ENCODE assay signal across 9 cellular contexts in genomic region chr16:51818342-51818944, GRCh38.
A peak's percentile ranks its signal among the peaks of the same experiment; 100 is the strongest.
DNase-seq lines count a peak whose midpoint lies in the region; ATAC-seq, FAIRE-seq and TF ChIP-seq lines count a peak whose summit lies in the region.
"Had no signal": no experiment of that assay in that cellular context is flagged by ENCODE, and none has a peak within 500 bp of the region (broad histone marks: within the 10 kb centered on the region; RNA-seq: fewer than 3 reads in every experiment).

No MANE protein-coding gene starts in this region.

- H3K9ac ChIP-seq in OCI-LY1 (ENCODE audit: low read length) = no peak overlapping the region
- H3K9ac ChIP-seq in fibroblast of lung (ENCODE audit: insufficient read depth, low read length) = no peak overlapping the region

- ATAC-seq in GM19324 (IDR thresholded peaks at IDR 0.05; ENCODE audit: low FRiP score, unreplicated experiment) (no peak), HG02981 (IDR thresholded peaks at IDR 0.05; ENCODE audit: unreplicated experiment) (no peak)

- H3K36me3 ChIP-seq in H7 (replicated peaks; ENCODE audit: control insufficient read depth, insufficient read depth, low read length) (no peaks in the 10 kb centered on the region), OCI-LY1 (ENCODE audit: insufficient read depth, low read length) (no peaks in the 10 kb centered on the region), fibroblast of lung (ENCODE audit: control insufficient read depth, insufficient read depth, low read length) (no peaks in the 10 kb centered on the region)
- H3K36me3 ChIP-seq: neutrophil had no signal

- TF ChIP-seq CTCF in D721Med (IDR thresholded peaks at IDR 0.05; ENCODE audit: insufficient read depth, missing control alignments) = peak; percentile 35
- TF ChIP-seq CTCF in OCI-LY1 (IDR thresholded peaks at IDR 0.05; ENCODE audit: low read length) = peak; percentile 63
- TF ChIP-seq CTCF in fibroblast of lung (conservative IDR thresholded peaks at IDR 0.05 in 1 of 2, IDR thresholded peaks at IDR 0.05 in 1 of 2; ENCODE audit: low read depth in 1 of 2, low read length in 2 of 2) = peak; percentile 84 to 94

- no peaks in the 10 kb centered on the region for H3K4me1 ChIP-seq in OCI-LY1 (ENCODE audit: insufficient read depth, low read length, severe bottlenecking)
- peaks cover 3% of the 10 kb centered on the region for H3K4me1 ChIP-seq in fibroblast of lung (ENCODE audit: control insufficient read depth, extremely low read depth, insufficient read depth, low read length)

- H4K20me1 ChIP-seq in OCI-LY1 (ENCODE audit: insufficient read depth, low read length) = no peaks in the 10 kb centered on the region
- H4K20me1 ChIP-seq in fibroblast of lung (ENCODE audit: control insufficient read depth, extremely low read depth, insufficient read depth, low read length) = no peaks in the 10 kb centered on the region

- no peak for DNase-seq in D721Med (ENCODE audit: insufficient read length, low spot score)
- DNase-seq in H7 = peak; percentile 23
- DNase-seq in fibroblast of lung (ENCODE audit: low read depth in 2 of 2) = peak; percentile 18 to 80
- DNase-seq in renal cortical epithelial cell (ENCODE audit: low read depth) = peak; percentile 59
- DNase-seq in NCI-H345 treated with DMSO at 0.1 percent for 48 hours (lab: John Stamatoyannopoulos, UW; ENCODE audit: unreplicated experiment) = no peak

- no peaks in the 10 kb centered on the region for H3K9me3 ChIP-seq in OCI-LY1 (ENCODE audit: low read length)
- H3K9me3 ChIP-seq in fibroblast of lung (ENCODE audit: control insufficient read depth, insufficient read depth, low read depth, low read length) = no peaks in the 10 kb centered on the region
- H3K9me3 ChIP-seq: neutrophil had no signal

- H2AFZ ChIP-seq in OCI-LY1 (ENCODE audit: low read length) (no peak overlapping the region), fibroblast of lung (ENCODE audit: low read length) (peak overlapping the region; percentile 3)

- no peak for FAIRE-seq in D721Med (lab: Jason Lieb, UNC)

- H3K4me2 ChIP-seq in OCI-LY1 (ENCODE audit: low read length) (no peak overlapping the region), fibroblast of lung (ENCODE audit: extremely low read depth, insufficient read depth, low read length) (no peak overlapping the region)

- H3K27ac ChIP-seq in OCI-LY1 (ENCODE audit: low read depth, low read length, poor library complexity, severe bottlenecking) (no peak overlapping the region), fibroblast of lung (ENCODE audit: insufficient read depth, low read length) (no peak overlapping the region)
- H3K27ac ChIP-seq: neutrophil had no signal

- no peaks in the 10 kb centered on the region for H3K9me2 ChIP-seq in OCI-LY1 (ENCODE audit: low read depth, low read length)

- no peaks in the 10 kb centered on the region for H3K27me3 ChIP-seq in H7 (ENCODE audit: control insufficient read depth, insufficient read depth, low read length)
- H3K27me3 ChIP-seq in OCI-LY1 (ENCODE audit: insufficient read depth, low read length) = no peaks in the 10 kb centered on the region
- no peaks in the 10 kb centered on the region for H3K27me3 ChIP-seq in fibroblast of lung (ENCODE audit: control insufficient read depth, insufficient read depth, low read length)
- H3K27me3 ChIP-seq: neutrophil had no signal

- no peaks in the 10 kb centered on the region for H3F3A ChIP-seq in OCI-LY1 (ENCODE audit: insufficient read depth, low read length)

- H3K4me3 ChIP-seq in H7 (ENCODE audit: insufficient read depth, low read depth, low read length) (no peak overlapping the region), OCI-LY1 (ENCODE audit: low read depth, low read length, poor library complexity, severe bottlenecking) (no peak overlapping the region), fibroblast of lung (replicated peaks in 1 of 4; ENCODE audit: control extremely low read depth in 1 of 4, insufficient read depth in 1 of 4, low read depth in 3 of 4, low read length in 4 of 4) (no peak overlapping the region)

- H3K79me2 ChIP-seq in OCI-LY1 (ENCODE audit: insufficient read depth, low read length) (no peaks in the 10 kb centered on the region), fibroblast of lung (ENCODE audit: control insufficient read depth, insufficient read depth, low read length) (no peaks in the 10 kb centered on the region)

Comparison
In these comparisons a context has a peak if more than half of its experiments do, and no peak if none do; other contexts are left out.
1. DNase-seq: peak in H7 (single experiment), fibroblast of lung (2 of 2) and renal cortical epithelial cell (single experiment); none in D721Med (single experiment) and NCI-H345 treated with DMSO at 0.1 percent for 48 hours (single experiment).
2. CTCF ChIP-seq: peak in every context shown above with its lines; median percentile 89 in fibroblast of lung; 63 in OCI-LY1; 35 in D721Med.